ENCODE assay signal across 9 cellular contexts in genomic region chr11:62104816-62105610, GRCh38. TPM values are rescaled to one million over a fixed set of nuclear protein-coding genes. Genes with fewer than 3 reads are reported as not detected.
DNase-seq lines count a peak whose midpoint lies in the region; ATAC-seq lines count a peak whose summit lies in the region.
"Had no signal": no experiment of that assay in that cellular context is flagged by ENCODE, and none has a peak within 500 bp of the region (broad histone marks: within the 10 kb centered on the region; RNA-seq: fewer than 3 reads in every experiment).

No MANE protein-coding gene starts in this region.

- H3K4me1 Mint-ChIP-seq in activated naive CD8-positive, alpha-beta T cell (ENCODE audit: low read depth): peaks cover 17% of the 10 kb centered on the region

- H3K27ac Mint-ChIP-seq in activated naive CD8-positive, alpha-beta T cell: peak overlapping the region; percentile 84

- ATAC-seq in left cardiac atrium (peak; percentile 89), HG02763 (IDR thresholded peaks at IDR 0.05; ENCODE audit: unreplicated experiment) (no peak)

- H3K4me3 Mint-ChIP-seq in activated naive CD8-positive, alpha-beta T cell: peak overlapping the region; percentile 86

- intact Hi-C loops in left cardiac atrium (cut with DNase I): loop anchor here in 1 of 2 donors (5.0 kb wide), 3 partner anchors 208 to 358 kb away; no protein-coding TSS in a partner anchor

- peak overlapping the region in 19 of 21 experiments; percentile 3 to 83 (median 60) for H3K27ac ChIP-seq in skin epidermis

- H3K4me3 ChIP-seq in GM08714 (ENCODE audit: low read length) (peak overlapping the region; percentile 9; the same call in 1 of the 2 replicates), skin epidermis (peak overlapping the region in 3 of 7 experiments; percentile 1 to 18 (median 3))

- no peak for DNase-seq in left cardiac atrium
- DNase-seq in NCI-H510A treated with DMSO at 0.1 percent for 48 hours (lab: John Stamatoyannopoulos, UW): no peak
- DNase-seq in NCI-H2171 treated with DMSO at 0.1 percent for 48 hours (lab: John Stamatoyannopoulos, UW): no peak
- no peak for DNase-seq in GDM1 (lab: John Stamatoyannopoulos, UW)
- DNase-seq: activated CD4-positive, alpha-beta T cell treated with anti-CD3 and anti-CD28 coated beads, Interleukin-2, amount 50 U/mL, for 48 hours had no signal

- H3K9me3 Mint-ChIP-seq in activated naive CD8-positive, alpha-beta T cell (ENCODE audit: low read depth): no peaks in the 10 kb centered on the region

- H3K36me3 Mint-ChIP-seq in activated naive CD8-positive, alpha-beta T cell: no peaks in the 10 kb centered on the region

- H3K27me3 Mint-ChIP-seq in activated naive CD8-positive, alpha-beta T cell: no peaks in the 10 kb centered on the region

RNA-seq across cellular contexts. Expression of gene INCENP, which starts 18.8 kb away (rescaled TPM):
- 10 to 100 TPM; 15.4 to 16.7 TPM for total RNA-seq in left cardiac atrium
